8 cellular contexts compared by ENCODE assay signal in the genomic region with DNA sequence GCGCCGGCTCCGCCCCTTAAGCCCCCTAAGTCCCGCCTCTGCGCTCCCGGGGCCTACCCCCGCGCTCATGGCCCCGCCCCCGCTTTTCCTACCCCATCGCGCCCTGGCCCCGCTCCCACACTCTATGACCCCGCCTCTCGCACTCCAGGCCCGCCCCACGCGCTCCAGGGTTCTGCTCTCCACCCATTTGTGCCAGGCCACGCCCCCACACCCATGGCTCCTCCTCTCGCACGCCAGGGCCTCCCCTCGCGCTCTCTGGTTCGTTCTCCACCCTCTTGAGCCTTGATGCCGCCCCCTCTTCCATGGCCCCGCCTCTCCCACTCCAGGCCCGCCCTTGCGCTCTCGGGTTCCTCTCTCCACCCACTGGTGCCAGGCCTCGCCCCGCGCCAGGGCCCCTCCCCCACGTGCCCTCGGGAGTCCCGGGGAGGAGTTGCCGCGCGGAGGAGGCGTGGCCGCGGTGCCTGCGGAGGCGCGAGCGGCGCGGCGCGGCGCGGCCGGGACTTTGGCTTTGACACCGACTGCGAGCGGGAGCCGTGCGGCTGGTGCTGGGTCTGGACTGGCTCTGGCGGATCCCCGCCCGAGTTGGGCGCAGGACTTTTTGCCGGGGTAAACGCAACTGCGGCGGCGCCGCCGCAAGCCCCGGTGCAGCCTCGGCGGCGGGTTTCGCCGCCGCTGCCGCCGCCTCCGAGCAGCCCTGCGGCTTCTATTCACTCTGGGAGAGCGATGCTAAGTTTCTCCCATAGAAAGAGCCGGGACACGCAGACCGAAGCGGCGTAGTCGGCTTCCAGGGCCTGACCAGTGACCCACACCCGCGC. TPM values are rescaled to one million over a fixed set of nuclear protein-coding genes. Genes with fewer than 3 reads are reported as not detected.
DNase-seq lines count a peak whose midpoint lies in the region; ATAC-seq, FAIRE-seq and TF ChIP-seq lines count a peak whose summit lies in the region.

A gene (plus strand): TSS at position 499 of the 815 bp plus-strand sequence. CDS start 1,071 bp downstream, outside the sequence.

- H3K9me3 ChIP-seq in WERI-Rb-1 (ENCODE audit: severe bottlenecking) (no peaks in the 10 kb centered on the region), iPS-20b (ENCODE audit: insufficient read depth, low read depth, low read length) (no peaks in the 10 kb centered on the region)

- DNase-seq in ACHN: peak; percentile 100
- DNase-seq in NCI-H2196 treated with DMSO at 0.1 percent for 48 hours (lab: John Stamatoyannopoulos, UW; ENCODE audit: unreplicated experiment): peak; percentile 94
- DNase-seq in WERI-Rb-1: peak; percentile 99
- peak; percentile 93 for DNase-seq in bronchial epithelial cell (ENCODE audit: low read depth)

- no peak for FAIRE-seq in bronchial epithelial cell (lab: Jason Lieb, UNC)

- H3K27ac ChIP-seq in WERI-Rb-1 (peak within 1 kb of the TSS; percentile 44), iPS-20b (ENCODE audit: low read length) (no peak within 1 kb of the TSS), skin epidermis (peak within 1 kb of the TSS in 20 of 21 experiments; percentile 26 to 88 (median 80))

- H3K4me3 ChIP-seq in WERI-Rb-1 (ENCODE audit: low read depth, low read length) (peak within 1 kb of the TSS; percentile 60), bronchial epithelial cell (ENCODE audit: low read depth, low read length) (peak within 1 kb of the TSS; percentile 60), iPS-20b (ENCODE audit: low read length) (peak within 1 kb of the TSS; percentile 77), skin epidermis (peak within 1 kb of the TSS; percentile 51 to 87 (median 79))

- no peaks in the 10 kb centered on the region for H3K36me3 ChIP-seq in WERI-Rb-1
- H3K36me3 ChIP-seq in bronchial epithelial cell (ENCODE audit: control insufficient read depth, insufficient read depth, low read length): no peaks in the 10 kb centered on the region
- no peaks in the 10 kb centered on the region for H3K36me3 ChIP-seq in iPS-20b (ENCODE audit: insufficient read depth, low read depth, low read length)

- in situ Hi-C loops in ACHN (cut with HindIII; ENCODE audit: low pct_ligation_motif_present, low pct_unique_long_range_greater_than_20kb, low sequenced_read_pairs): no loop called here

- H3K27me3 ChIP-seq in WERI-Rb-1 (ENCODE audit: insufficient read depth, low read depth, severe bottlenecking) (no peaks in the 10 kb centered on the region), bronchial epithelial cell (ENCODE audit: control insufficient read depth, insufficient read depth, low read length) (no peaks in the 10 kb centered on the region), iPS-20b (ENCODE audit: insufficient read depth, low read length) (peaks cover 46% of the 10 kb centered on the region)

- TF ChIP-seq CTCF in WERI-Rb-1 (IDR thresholded peaks at IDR 0.05; ENCODE audit: low read depth, low read length): no peak
- no peak for TF ChIP-seq CTCF in bronchial epithelial cell (IDR thresholded peaks at IDR 0.05; ENCODE audit: insufficient read depth, low read length, severe bottlenecking)

- ATAC-seq in GM18873 (IDR thresholded peaks at IDR 0.05; ENCODE audit: low FRiP score, unreplicated experiment) (peak; percentile 92), HG03139 (IDR thresholded peaks at IDR 0.05; ENCODE audit: unreplicated experiment) (peak; percentile 96)

- H3K4me1 ChIP-seq in iPS-20b (ENCODE audit: insufficient read depth, low read length): peaks cover 17% of the 10 kb centered on the region; the same call in 1 of the 2 replicates

- H3K9ac ChIP-seq in iPS-20b (ENCODE audit: low read depth, low read length): peak within 1 kb of the TSS; percentile 74; the same call in 1 of the 2 replicates

RNA-seq across cellular contexts. Expression of the gene that starts here (rescaled TPM):
- total RNA-seq in bronchial epithelial cell: 2.3 and 2.9 TPM in 2 replicates
